Comparison of ENCODE assay signal across 21 cellular contexts in the genomic region with DNA sequence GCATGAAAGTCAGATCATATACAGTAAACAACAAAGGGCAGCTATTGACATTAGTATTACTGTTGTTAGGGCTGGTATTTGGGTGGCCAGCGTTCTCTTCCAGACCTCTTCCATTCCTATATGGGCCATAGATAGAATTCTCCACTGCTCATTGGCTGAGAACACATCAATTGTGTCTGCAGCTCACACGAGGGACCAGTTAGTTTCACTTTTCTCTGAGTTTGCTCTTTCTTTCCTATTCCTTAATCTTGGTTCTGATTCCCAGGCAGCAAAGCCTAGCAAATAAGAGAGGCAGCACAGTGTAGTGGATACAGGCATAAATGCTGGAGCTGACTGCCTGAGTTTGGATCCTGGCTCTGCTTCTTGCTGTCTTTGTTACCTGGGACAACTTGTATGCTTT.
A peak's percentile ranks its signal among the peaks of the same experiment; 100 is the strongest.
DNase-seq lines count a peak whose midpoint lies in the region; ATAC-seq and TF ChIP-seq lines count a peak whose summit lies in the region.
"Had no signal": no experiment of that assay in that cellular context is flagged by ENCODE, and none has a peak within 500 bp of the region (broad histone marks: within the 10 kb centered on the region; RNA-seq: fewer than 3 reads in every experiment).

No MANE protein-coding gene starts in this region.

- H3K36me3 ChIP-seq in adipocyte (ENCODE audit: control insufficient read depth, insufficient read depth, low read length, severe bottlenecking) (no peaks in the 10 kb centered on the region), aorta (ENCODE audit: control insufficient read depth in 1 of 2, insufficient read depth in 2 of 2, low read length in 1 of 2) (no peaks in the 10 kb centered on the region), GM23338 (ENCODE audit: insufficient read depth) (no peaks in the 10 kb centered on the region)

- H3K9me2 ChIP-seq in GM23338 (ENCODE audit: insufficient read depth), result 0 out of 2 replicates have a peak, but pooled peaks cover 1% of the 10 kb centered on the region

- H3K4me1 ChIP-seq in adipocyte (ENCODE audit: control insufficient read depth, insufficient read depth, low read length) (peaks cover 13% of the 10 kb centered on the region), aorta (ENCODE audit: control insufficient read depth in 1 of 2, insufficient read depth in 2 of 2, low read length in 2 of 2) (peaks cover 0 to 2% of the 10 kb centered on the region in 2 donors), GM23338 (ENCODE audit: insufficient read depth) (no peaks in the 10 kb centered on the region)

- H3F3A ChIP-seq in GM23338 (replicated peaks; ENCODE audit: low read depth), result no peaks in the 10 kb centered on the region

- DNase-seq in Right ventricle myocardium inferior (ENCODE audit: missing footprints) (no peak), Right ventricle myocardium superior (no peak), adipocyte (ENCODE audit: low read depth) (peak; percentile 38), fibroblast of peridontal ligament (ENCODE audit: extremely low read depth) (peak; percentile 5), aorta (no peak), GM23338 (ENCODE audit: low spot score) (no peak)
- DNase-seq: 8988T; COR-L47; DMS153; H9; NCI-H1048; NCI-H2107; NCI-H226; NCI-H526; NK-92 treated with Interleukin-12 subunit alpha and Interleukin-12 subunit beta, amount 100 ng/mL, for 24 hours; PC-3; SHP77 had no signal

- no peak overlapping the region for H3K4me3 Mint-ChIP-seq in GM23338
- H3K4me3 Mint-ChIP-seq: CD14-positive monocyte, H9, IgD-negative memory B cell had no signal

- no peak overlapping the region for H2AFZ ChIP-seq in GM23338

- no peak overlapping the region for H3K9ac ChIP-seq in adipocyte (ENCODE audit: low read length)

- H3K36me3 Mint-ChIP-seq in GM23338 (ENCODE audit: low read depth), result no peaks in the 10 kb centered on the region
- H3K36me3 Mint-ChIP-seq: CD14-positive monocyte, IgD-negative memory B cell had no signal

- ATAC-seq in Right ventricle myocardium inferior (peak; percentile 15), Right ventricle myocardium superior (ENCODE audit: poor library complexity) (no peak), aorta (ENCODE audit: low FRiP score) (peak; percentile 41), GM23338 (no peak), HG02870 (IDR thresholded peaks at IDR 0.05; ENCODE audit: unreplicated experiment) (no peak), GM18861 (IDR thresholded peaks at IDR 0.05; ENCODE audit: unreplicated experiment) (no peak)
- ATAC-seq: PC-3 had no signal

- H3K27me3 Mint-ChIP-seq in GM23338 (ENCODE audit: insufficient read depth, low read depth, poor library complexity), result peaks cover 2% of the 10 kb centered on the region
- H3K27me3 Mint-ChIP-seq: IgD-negative memory B cell had no signal

- no peaks in the 10 kb centered on the region for H3K27me3 ChIP-seq in adipocyte (replicated peaks; ENCODE audit: control insufficient read depth, insufficient read depth, low read length)
- no peaks in the 10 kb centered on the region for H3K27me3 ChIP-seq in aorta (ENCODE audit: control insufficient read depth in 1 of 2, insufficient read depth in 2 of 2, low read length in 1 of 2)
- H3K27me3 ChIP-seq in GM23338 (ENCODE audit: insufficient read depth), result no peaks in the 10 kb centered on the region

- intact Hi-C loops in Right ventricle myocardium inferior (cut with DNase I), result no loop called here
- intact Hi-C loops in Right ventricle myocardium superior (cut with DNase I), result no loop called here
- intact Hi-C loops in aorta (cut with DNase I), result no loop called here

- no peaks in the 10 kb centered on the region for H4K20me1 ChIP-seq in GM23338 (replicated peaks; ENCODE audit: insufficient read depth)

- peak overlapping the region; percentile 20 for H3K4me3 ChIP-seq in adipocyte (ENCODE audit: low read length)
- no peak overlapping the region for H3K4me3 ChIP-seq in aorta (ENCODE audit: low read length in 2 of 2)
- H3K4me3 ChIP-seq in GM23338, result no peak overlapping the region

- 30 to 34% methylated on average over 2 of the region's 2 CpGs for WGBS in aorta, 2 donors

- no peak overlapping the region for H3K4me2 ChIP-seq in GM23338

- H3K79me2 ChIP-seq in GM23338 (replicated peaks; ENCODE audit: insufficient read depth), result no peaks in the 10 kb centered on the region

- TF ChIP-seq CTCF in GM23338 (conservative IDR thresholded peaks at IDR 0.05; ENCODE audit: low read depth in 2 of 2), result no peak

- H3K27ac ChIP-seq in aorta (ENCODE audit: low read depth in 1 of 2, low read length in 2 of 2) (no peak overlapping the region), GM23338 (ENCODE audit: low read depth) (no peak overlapping the region)

- H3K27ac Mint-ChIP-seq in GM23338, result no peak overlapping the region
- H3K27ac Mint-ChIP-seq: CD14-positive monocyte, H9, IgD-negative memory B cell had no signal

- H3K9me3 ChIP-seq in adipocyte (ENCODE audit: control insufficient read depth, low read length) (no peaks in the 10 kb centered on the region), aorta (ENCODE audit: control insufficient read depth, low read length) (no peaks in the 10 kb centered on the region)

- no peaks in the 10 kb centered on the region for H3K9me3 Mint-ChIP-seq in GM23338
- H3K9me3 Mint-ChIP-seq: CD14-positive monocyte, H9, IgD-negative memory B cell had no signal

- no peaks in the 10 kb centered on the region; the same call in 2 of the 3 replicates for H3K4me1 Mint-ChIP-seq in GM23338
- H3K4me1 Mint-ChIP-seq: CD14-positive monocyte had no signal

TF ChIP-seq in GM23338, 12 proteins besides CTCF, POLR2A, EP300 and RAD21 (continues in another document):
- TF ChIP-seq CREB1 (CRISPR knock-in tag; IDR thresholded peaks at IDR 0.05; ENCODE audit: low read depth) (no peak), ZNF114 (CRISPR knock-in tag; IDR thresholded peaks at IDR 0.05) (no peak), EZH2phosphoT487 (IDR thresholded peaks at IDR 0.05; ENCODE audit: unreplicated experiment) (no peak), JUNB (IDR thresholded peaks at IDR 0.05; ENCODE audit: unreplicated experiment) (no peak), POLR2AphosphoS5 (IDR thresholded peaks at IDR 0.05; ENCODE audit: low read depth) (no peak)
- TF ChIP-seq, protein P1, sequence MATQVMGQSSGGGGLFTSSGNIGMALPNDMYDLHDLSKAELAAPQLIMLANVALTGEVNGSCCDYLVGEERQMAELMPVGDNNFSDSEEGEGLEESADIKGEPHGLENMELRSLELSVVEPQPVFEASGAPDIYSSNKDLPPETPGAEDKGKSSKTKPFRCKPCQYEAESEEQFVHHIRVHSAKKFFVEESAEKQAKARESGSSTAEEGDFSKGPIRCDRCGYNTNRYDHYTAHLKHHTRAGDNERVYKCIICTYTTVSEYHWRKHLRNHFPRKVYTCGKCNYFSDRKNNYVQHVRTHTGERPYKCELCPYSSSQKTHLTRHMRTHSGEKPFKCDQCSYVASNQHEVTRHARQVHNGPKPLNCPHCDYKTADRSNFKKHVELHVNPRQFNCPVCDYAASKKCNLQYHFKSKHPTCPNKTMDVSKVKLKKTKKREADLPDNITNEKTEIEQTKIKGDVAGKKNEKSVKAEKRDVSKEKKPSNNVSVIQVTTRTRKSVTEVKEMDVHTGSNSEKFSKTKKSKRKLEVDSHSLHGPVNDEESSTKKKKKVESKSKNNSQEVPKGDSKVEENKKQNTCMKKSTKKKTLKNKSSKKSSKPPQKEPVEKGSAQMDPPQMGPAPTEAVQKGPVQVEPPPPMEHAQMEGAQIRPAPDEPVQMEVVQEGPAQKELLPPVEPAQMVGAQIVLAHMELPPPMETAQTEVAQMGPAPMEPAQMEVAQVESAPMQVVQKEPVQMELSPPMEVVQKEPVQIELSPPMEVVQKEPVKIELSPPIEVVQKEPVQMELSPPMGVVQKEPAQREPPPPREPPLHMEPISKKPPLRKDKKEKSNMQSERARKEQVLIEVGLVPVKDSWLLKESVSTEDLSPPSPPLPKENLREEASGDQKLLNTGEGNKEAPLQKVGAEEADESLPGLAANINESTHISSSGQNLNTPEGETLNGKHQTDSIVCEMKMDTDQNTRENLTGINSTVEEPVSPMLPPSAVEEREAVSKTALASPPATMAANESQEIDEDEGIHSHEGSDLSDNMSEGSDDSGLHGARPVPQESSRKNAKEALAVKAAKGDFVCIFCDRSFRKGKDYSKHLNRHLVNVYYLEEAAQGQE (IDR thresholded peaks at IDR 0.05; ENCODE audit: unreplicated experiment), result no peak
- TF ChIP-seq, protein P2, sequence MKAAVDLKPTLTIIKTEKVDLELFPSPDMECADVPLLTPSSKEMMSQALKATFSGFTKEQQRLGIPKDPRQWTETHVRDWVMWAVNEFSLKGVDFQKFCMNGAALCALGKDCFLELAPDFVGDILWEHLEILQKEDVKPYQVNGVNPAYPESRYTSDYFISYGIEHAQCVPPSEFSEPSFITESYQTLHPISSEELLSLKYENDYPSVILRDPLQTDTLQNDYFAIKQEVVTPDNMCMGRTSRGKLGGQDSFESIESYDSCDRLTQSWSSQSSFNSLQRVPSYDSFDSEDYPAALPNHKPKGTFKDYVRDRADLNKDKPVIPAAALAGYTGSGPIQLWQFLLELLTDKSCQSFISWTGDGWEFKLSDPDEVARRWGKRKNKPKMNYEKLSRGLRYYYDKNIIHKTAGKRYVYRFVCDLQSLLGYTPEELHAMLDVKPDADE (IDR thresholded peaks at IDR 0.05), result no peak

Comparison
In these comparisons a context has a peak if more than half of its experiments do, and no peak if none do; other contexts are left out.
1. ATAC-seq: peak in Right ventricle myocardium inferior (single experiment) and aorta (single experiment); none in Right ventricle myocardium superior (single experiment), GM23338 (single experiment), HG02870 (single experiment) and GM18861 (single experiment).
2. DNase-seq: peak in adipocyte (single experiment) and fibroblast of peridontal ligament (single experiment); none in Right ventricle myocardium inferior (single experiment), Right ventricle myocardium superior (single experiment), aorta (0 of 2) and GM23338 (single experiment).